Comparison of ENCODE assay signal across 8 cellular contexts in genomic region chr17:50060951-50061712, GRCh38. TPM values are rescaled to one million over a fixed set of nuclear protein-coding genes. Genes with fewer than 3 reads are reported as not detected.
DNase-seq lines count a peak whose midpoint lies in the region; ATAC-seq and TF ChIP-seq lines count a peak whose summit lies in the region.

No MANE protein-coding gene starts in this region.

- H3K79me2 ChIP-seq in OCI-LY7 (ENCODE audit: insufficient read depth, low read depth, low read length), result no peaks in the 10 kb centered on the region; the same call in 1 of the 2 replicates

- TF ChIP-seq CTCF in OCI-LY7 (conservative IDR thresholded peaks at IDR 0.05; ENCODE audit: low read length), result no peak
- no peak for TF ChIP-seq CTCF in lower lobe of right lung (IDR thresholded peaks at IDR 0.05)
- no peak for TF ChIP-seq CTCF in thyroid gland (IDR thresholded peaks at IDR 0.05)
- no peak for TF ChIP-seq CTCF in omental fat pad (IDR thresholded peaks at IDR 0.05)

- DNase-seq in OCI-LY7 (ENCODE audit: low spot score) (no peak), lower lobe of right lung (peak; percentile 91), thyroid gland (peak; percentile 99), germinal center (ENCODE audit: low spot score) (no peak), NCI-H748 (lab: John Stamatoyannopoulos, UW; ENCODE audit: unreplicated experiment) (no peak), omental fat pad (ENCODE audit: low spot score) (no peak)

- ATAC-seq in lower lobe of right lung (peak; percentile 74 to 83), GM21528 (IDR thresholded peaks at IDR 0.05; ENCODE audit: low FRiP score, unreplicated experiment) (no peak), omental fat pad (ENCODE audit: low FRiP score) (no peak)

- H3K36me3 ChIP-seq in OCI-LY7 (ENCODE audit: insufficient read depth, low read length) (peaks cover 4% of the 10 kb centered on the region; the same call in 1 of the 2 replicates), duodenal mucosa (ENCODE audit: control insufficient read depth in 1 of 2, insufficient read depth in 2 of 2, low read length in 2 of 2) (peaks cover 0 to 14% of the 10 kb centered on the region in 2 donors), lower lobe of right lung (peaks cover 6% of the 10 kb centered on the region), thyroid gland (peaks cover 0 to 4% of the 10 kb centered on the region in 2 donors)

- H3K4me2 ChIP-seq in OCI-LY7 (ENCODE audit: low read length), result peak overlapping the region; percentile 30

- H2AFZ ChIP-seq in OCI-LY7 (ENCODE audit: low read length), result no peak overlapping the region

- no TSS peak for BruUV-seq in OCI-LY7 (replicated peaks; lab: Mats Ljungman, UMichigan)

- H4K20me1 ChIP-seq in OCI-LY7 (ENCODE audit: insufficient read depth, low read length), result no peaks in the 10 kb centered on the region

- POLR2A ChIA-PET in OCI-LY7 (lab: Charles Lee), result no interaction called here

- WGBS in thyroid gland, 2 donors, result 53 to 64% methylated on average over 9 of the region's 9 CpGs

- CTCF ChIA-PET in OCI-LY7 (lab: Charles Lee; ENCODE audit: unreplicated experiment), result no interaction called here

- peaks cover 42% of the 10 kb centered on the region for H3K4me1 ChIP-seq in OCI-LY7 (ENCODE audit: insufficient read depth, low read length, poor library complexity, severe bottlenecking)
- peaks cover 68 to 70% of the 10 kb centered on the region in 2 donors for H3K4me1 ChIP-seq in duodenal mucosa (ENCODE audit: control insufficient read depth in 1 of 2, insufficient read depth in 2 of 2, low read length in 2 of 2)
- H3K4me1 ChIP-seq in lower lobe of right lung, result peaks cover 82% of the 10 kb centered on the region
- H3K4me1 ChIP-seq in thyroid gland, result peaks cover 54 to 83% of the 10 kb centered on the region in 2 donors

- H3K27ac ChIP-seq in OCI-LY7 (ENCODE audit: low read depth, low read length, poor library complexity, severe bottlenecking) (no peak overlapping the region), duodenal mucosa (ENCODE audit: low read depth, low read length) (peak overlapping the region; percentile 39), lower lobe of right lung (peak overlapping the region; percentile 96), thyroid gland (peak overlapping the region; percentile 94 to 99 (median 95))

- H3K9me3 ChIP-seq in OCI-LY7 (ENCODE audit: low read length) (no peaks in the 10 kb centered on the region), duodenal mucosa (ENCODE audit: control insufficient read depth in 1 of 2, low read length in 2 of 2) (no peaks in the 10 kb centered on the region), lower lobe of right lung (no peaks in the 10 kb centered on the region), thyroid gland (no peaks in the 10 kb centered on the region)

- H3K4me3 ChIP-seq in OCI-LY7 (ENCODE audit: low read depth, low read length, poor library complexity, severe bottlenecking), result no peak overlapping the region
- peak overlapping the region in 1 of 2 donors; percentile 21 for H3K4me3 ChIP-seq in duodenal mucosa (ENCODE audit: low read depth in 1 of 2, low read length in 2 of 2)
- peak overlapping the region; percentile 3 for H3K4me3 ChIP-seq in lower lobe of right lung
- H3K4me3 ChIP-seq in thyroid gland (replicated peaks in 1 of 3), result no peak overlapping the region

- no peak overlapping the region for H3K9ac ChIP-seq in duodenal mucosa (ENCODE audit: low read depth in 1 of 2, low read length in 2 of 2)

- no peaks in the 10 kb centered on the region for H3K27me3 ChIP-seq in duodenal mucosa (ENCODE audit: control insufficient read depth in 1 of 2, insufficient read depth in 2 of 2, low read length in 2 of 2)
- H3K27me3 ChIP-seq in lower lobe of right lung (ENCODE audit: low read depth), result no peaks in the 10 kb centered on the region
- no peaks in the 10 kb centered on the region for H3K27me3 ChIP-seq in thyroid gland

- intact Hi-C loops in OCI-LY7 (cut with micrococcal nuclease; ENCODE audit: unreplicated experiment) (no loop called here), lower lobe of right lung (cut with DNase I) (no loop called here), thyroid gland (cut with DNase I) (no loop called here)

- H3K9me2 ChIP-seq in OCI-LY7 (ENCODE audit: insufficient read depth, low read length), result no peaks in the 10 kb centered on the region

- peak in 1 of 2 donors; percentile 72 for TF ChIP-seq POLR2A in thyroid gland (IDR thresholded peaks at IDR 0.05)

RNA-seq across cellular contexts. Expression of gene ITGA3, which starts 5.2 kb away (rescaled TPM):
- total RNA-seq in OCI-LY7 (2014; rRNA removed; shearing (Covaris generic)), result 23.2 and 30.7 TPM in 2 replicates
- total RNA-seq in OCI-LY7 (2022) (15.2 and 15.6 TPM in 2 replicates), lower lobe of right lung (162 TPM), thyroid gland (100 to 1,000 TPM; 145 to 246 (median 172) TPM), omental fat pad (10 to 100 TPM; 28.5 to 99.8 (median 41.2) TPM)

RNA-seq across cellular contexts. Expression of gene PDK2, which starts 34.0 kb away (rescaled TPM):
- total RNA-seq in OCI-LY7 (2014; rRNA removed; shearing (Covaris generic)), result 10.4 and 21.8 TPM in 2 replicates
- 27.7 and 30.1 TPM in 2 replicates for total RNA-seq in OCI-LY7 (2022)
- total RNA-seq in lower lobe of right lung, result 35.7 TPM
- 10 to 100 TPM; 42.5 to 79.3 (median 64.5) TPM for total RNA-seq in thyroid gland
- 10 to 100 TPM; 42.2 to 72.7 (median 50.7) TPM for total RNA-seq in omental fat pad

Comparison
In these comparisons a context has a peak if more than half of its experiments do, and no peak if none do; other contexts are left out.
1. DNase-seq: peak in lower lobe of right lung (single experiment) and thyroid gland (2 of 2); none in OCI-LY7 (single experiment), germinal center (single experiment), NCI-H748 (single experiment) and omental fat pad (single experiment).
2. ATAC-seq: peak in lower lobe of right lung (2 of 2); none in GM21528 (single experiment) and omental fat pad (single experiment).